16 cellular contexts compared by ENCODE assay signal in genomic region chr12:49088932-49089330, GRCh38. TPM values are rescaled to one million over a fixed set of nuclear protein-coding genes. Genes with fewer than 3 reads are reported as not detected.
DNase-seq lines count a peak whose midpoint lies in the region; ATAC-seq, FAIRE-seq and TF ChIP-seq lines count a peak whose summit lies in the region.
"Had no signal": no experiment of that assay in that cellular context is flagged by ENCODE, and none has a peak within 500 bp of the region (broad histone marks: within the 10 kb centered on the region; RNA-seq: fewer than 3 reads in every experiment).

No MANE protein-coding gene starts in this region.

- H3K9ac ChIP-seq in HepG2 (ENCODE audit: insufficient read depth, low read depth, low read length) = no peak overlapping the region

- H3K79me2 ChIP-seq in HepG2 (ENCODE audit: insufficient read depth, low read length) = no peaks in the 10 kb centered on the region

- H3K9me3 ChIP-seq in HepG2 (ENCODE audit: low read length) = no peaks in the 10 kb centered on the region
- H3K9me3 ChIP-seq: adrenal gland, MG63, right lobe of liver, upper lobe of right lung had no signal

- H3K27me3 ChIP-seq in HepG2 (ENCODE audit: control insufficient read depth in 1 of 2, insufficient read depth in 2 of 2, low read length in 2 of 2) = peaks cover 9 to 59% of the 10 kb centered on the region in 2 experiments; a peak in 4 of 5 replicates

- 65% methylated on average over 6 of the region's 6 CpGs for WGBS in HepG2 (ENCODE audit: low lambda C conversion rate)

- in situ Hi-C loops in HepG2 (cut with HindIII; ENCODE audit: extremely low pct_ligation_motif_present, low pct_unique_long_range_greater_than_20kb) = no loop called here

- H3K4me1 Mint-ChIP-seq in activated CD4-positive, alpha-beta T cell treated with anti-CD3 and anti-CD28 coated beads, Interleukin-2, amount 10 ng/mL, durations not matched to agents 24 days and 14 days = peaks cover 45% of the 10 kb centered on the region
- peaks cover 11% of the 10 kb centered on the region for H3K4me1 Mint-ChIP-seq in activated T-helper 17 cell treated with anti-CD3 and anti-CD28 coated beads, Interleukin-2, amount 50 U/mL, for 72 hours
- peaks cover 50% of the 10 kb centered on the region for H3K4me1 Mint-ChIP-seq in stimulated activated effector memory CD8-positive, alpha-beta T cell treated with anti-CD3 and anti-CD28 coated beads, Interleukin-12 subunit alpha, Interleukin-12 subunit beta, amount 100 ng/mL, for 72 hours

- H3K36me3 Mint-ChIP-seq in activated CD4-positive, alpha-beta T cell treated with anti-CD3 and anti-CD28 coated beads, Interleukin-2, amount 10 ng/mL, durations not matched to agents 24 days and 14 days (ENCODE audit: low read depth) = no peaks in the 10 kb centered on the region
- H3K36me3 Mint-ChIP-seq in activated T-helper 17 cell treated with anti-CD3 and anti-CD28 coated beads, Interleukin-2, amount 50 U/mL, for 72 hours (ENCODE audit: low read depth) = peaks cover 9% of the 10 kb centered on the region
- no peaks in the 10 kb centered on the region for H3K36me3 Mint-ChIP-seq in stimulated activated effector memory CD8-positive, alpha-beta T cell treated with anti-CD3 and anti-CD28 coated beads, Interleukin-12 subunit alpha, Interleukin-12 subunit beta, amount 100 ng/mL, for 72 hours
- H3K36me3 Mint-ChIP-seq: CD8-positive, alpha-beta T cell had no signal

- TF ChIP-seq POLR2A in HepG2 (IDR thresholded peaks at IDR 0.05; ENCODE audit: insufficient read depth in 1 of 2, low read depth in 2 of 2, low read length in 2 of 2) = no peak

- H2AFZ ChIP-seq in HepG2 (ENCODE audit: low read length) = no peak overlapping the region

- no peak overlapping the region for H3K4me2 ChIP-seq in HepG2 (ENCODE audit: low read depth, low read length)

- no peak for FAIRE-seq in HepG2 (lab: Jason Lieb, UNC)
- FAIRE-seq: frontal cortex had no signal

- peaks cover 49% of the 10 kb centered on the region for H3K4me1 ChIP-seq in HepG2 (ENCODE audit: insufficient read depth, low read length)

- POLR2A ChIA-PET in HepG2 (lab: Yijun Ruan, JAX) = interaction anchor here (1.5 to 2.7 kb wide), 3 partner anchors 19 to 42 kb away, joined by 7 to 16 read pairs (median 10); partner anchors contain the start of genes RHEBL1 and TUBA1B

- H3K36me3 ChIP-seq in HepG2 (replicated peaks in 1 of 2; ENCODE audit: control insufficient read depth in 1 of 2, insufficient read depth in 2 of 2, low read length in 2 of 2) = no peaks in the 10 kb centered on the region
- H3K36me3 ChIP-seq: adrenal gland, MG63, right lobe of liver, upper lobe of right lung had no signal

- no peak for ATAC-seq in activated T-helper 17 cell treated with anti-CD3 and anti-CD28 coated beads, Interleukin-2, amount 50 U/mL, for 72 hours (replicated peaks)
- no peak for ATAC-seq in stimulated activated effector memory CD8-positive, alpha-beta T cell treated with anti-CD3 and anti-CD28 coated beads, Interleukin-12 subunit alpha, Interleukin-12 subunit beta, amount 100 ng/mL, for 72 hours
- ATAC-seq in GM18907 (IDR thresholded peaks at IDR 0.05; ENCODE audit: unreplicated experiment) = no peak
- no peak for ATAC-seq in HepG2

- no peaks in the 10 kb centered on the region for H3K9me3 Mint-ChIP-seq in activated CD4-positive, alpha-beta T cell treated with anti-CD3 and anti-CD28 coated beads, Interleukin-2, amount 10 ng/mL, durations not matched to agents 24 days and 14 days
- no peaks in the 10 kb centered on the region for H3K9me3 Mint-ChIP-seq in activated T-helper 17 cell treated with anti-CD3 and anti-CD28 coated beads, Interleukin-2, amount 50 U/mL, for 72 hours
- H3K9me3 Mint-ChIP-seq in stimulated activated effector memory CD8-positive, alpha-beta T cell treated with anti-CD3 and anti-CD28 coated beads, Interleukin-12 subunit alpha, Interleukin-12 subunit beta, amount 100 ng/mL, for 72 hours = no peaks in the 10 kb centered on the region
- H3K9me3 Mint-ChIP-seq: CD8-positive, alpha-beta T cell had no signal

- CTCF ChIA-PET in HepG2 (lab: Yijun Ruan, JAX; ENCODE audit: low intra/inter-chr PET ratio, low total read pairs) = interaction anchor here (1.4 to 3.0 kb wide), 4 partner anchors 10 to 41 kb away, joined by 3 to 30 read pairs (median 7); partner anchors contain the start of gene LMBR1L

- no peak for TF ChIP-seq RAD21 in HepG2 (CRISPR knock-in tag; IDR thresholded peaks at IDR 0.05)

- no peak for TF ChIP-seq CTCF in HepG2 (CRISPR knock-in tag; IDR thresholded peaks at IDR 0.05)

- intact Hi-C loops in activated CD4-positive, alpha-beta T cell treated with anti-CD3 and anti-CD28 coated beads, Interleukin-2, amount 10 ng/mL, durations not matched to agents 24 days and 14 days (cut with micrococcal nuclease) = loop anchor here (1.0 to 2.0 kb wide), 4 partner anchors 22 to 146 kb away; partner anchors contain the start of gene LMBR1L
- intact Hi-C loops in HepG2 (cut with micrococcal nuclease; ENCODE audit: unreplicated experiment) = loop anchor here (1.0 kb wide), 1 partner anchor 32 kb away; no protein-coding TSS in a partner anchor

- H3K27me3 Mint-ChIP-seq in activated CD4-positive, alpha-beta T cell treated with anti-CD3 and anti-CD28 coated beads, Interleukin-2, amount 10 ng/mL, durations not matched to agents 24 days and 14 days = peaks cover 48% of the 10 kb centered on the region
- peaks cover 31% of the 10 kb centered on the region for H3K27me3 Mint-ChIP-seq in activated T-helper 17 cell treated with anti-CD3 and anti-CD28 coated beads, Interleukin-2, amount 50 U/mL, for 72 hours

- DNase-seq in activated CD4-positive, alpha-beta T cell treated with anti-CD3 and anti-CD28 coated beads, Interleukin-2, amount 10 ng/mL, durations not matched to agents 24 days and 14 days = no peak
- DNase-seq in activated CD4-positive, alpha-beta T cell treated with anti-CD3 and anti-CD28 coated beads, Interleukin-2, amount 50 U/mL, for 48 hours = no peak
- no peak for DNase-seq in stimulated activated effector memory CD8-positive, alpha-beta T cell treated with anti-CD3 and anti-CD28 coated beads, Interleukin-12 subunit alpha, Interleukin-12 subunit beta, amount 100 ng/mL, for 72 hours (ENCODE audit: low spot score in 2 of 2)
- no peak for DNase-seq in HepG2 (ENCODE audit: low spot score)

- BruUV-seq in HepG2 (replicated peaks; lab: Mats Ljungman, UMichigan) = no TSS peak

- H3K4me3 ChIP-seq in HepG2 (replicated peaks in 1 of 3; ENCODE audit: insufficient read depth in 1 of 3, low read depth in 2 of 3, low read length in 3 of 3) = no peak overlapping the region
- H3K4me3 ChIP-seq: adrenal gland, lung, upper lobe of right lung had no signal

- H4K20me1 ChIP-seq in HepG2 (ENCODE audit: insufficient read depth, low read length) = no peaks in the 10 kb centered on the region

- TF ChIP-seq EP300 in HepG2 (IDR thresholded peaks at IDR 0.05; ENCODE audit: low read depth in 2 of 2, low read length in 2 of 2) (no peak), HepG2 (CRISPR knock-in tag; IDR thresholded peaks at IDR 0.05; ENCODE audit: borderline replicate concordance) (no peak)

- H3K27ac Mint-ChIP-seq in activated CD4-positive, alpha-beta T cell treated with anti-CD3 and anti-CD28 coated beads, Interleukin-2, amount 10 ng/mL, durations not matched to agents 24 days and 14 days = no peak overlapping the region
- no peak overlapping the region for H3K27ac Mint-ChIP-seq in activated T-helper 17 cell treated with anti-CD3 and anti-CD28 coated beads, Interleukin-2, amount 50 U/mL, for 72 hours
- H3K27ac Mint-ChIP-seq in stimulated activated effector memory CD8-positive, alpha-beta T cell treated with anti-CD3 and anti-CD28 coated beads, Interleukin-12 subunit alpha, Interleukin-12 subunit beta, amount 100 ng/mL, for 72 hours = no peak overlapping the region
- H3K27ac Mint-ChIP-seq: activated CD4-positive, alpha-beta T cell treated with anti-CD3 and anti-CD28 coated beads for 36 hours; CD8-positive, alpha-beta T cell had no signal

- H3K4me3 Mint-ChIP-seq in activated CD4-positive, alpha-beta T cell treated with anti-CD3 and anti-CD28 coated beads, Interleukin-2, amount 10 ng/mL, durations not matched to agents 24 days and 14 days = peak overlapping the region; percentile 39
- H3K4me3 Mint-ChIP-seq in activated T-helper 17 cell treated with anti-CD3 and anti-CD28 coated beads, Interleukin-2, amount 50 U/mL, for 72 hours = peak overlapping the region; percentile 32
- H3K4me3 Mint-ChIP-seq in stimulated activated effector memory CD8-positive, alpha-beta T cell treated with anti-CD3 and anti-CD28 coated beads, Interleukin-12 subunit alpha, Interleukin-12 subunit beta, amount 100 ng/mL, for 72 hours = peak overlapping the region; percentile 41

- H3K27ac ChIP-seq in HepG2 (ENCODE audit: extremely low read length, insufficient read depth, low read length) = no peak overlapping the region
- H3K27ac ChIP-seq: adrenal gland, right lobe of liver, upper lobe of right lung had no signal

RNA-seq across cellular contexts. Expression of gene DHH, which starts 5.7 kb away (rescaled TPM):
- 0.07 and 0.09 TPM in 2 replicates for total RNA-seq in activated CD4-positive, alpha-beta T cell treated with anti-CD3 and anti-CD28 coated beads, Interleukin-2, amount 10 ng/mL, durations not matched to agents 24 days and 14 days
- total RNA-seq in activated T-helper 17 cell treated with anti-CD3 and anti-CD28 coated beads, Interleukin-2, amount 50 U/mL, for 72 hours = under 1 TPM; 0.26 to 0.42 TPM
- not detected in 2 replicates for total RNA-seq in HepG2 (2016; rRNA removed; fragmentation: Illumina TruSeq; extraction: Trizol)
- total RNA-seq in HepG2 (2016; cell fraction: cytosol; rRNA removed; fragmentation: Illumina TruSeq; extraction: Trizol; ENCODE audit: low read depth) = not detected in 2 replicates
- not detected in 2 replicates for total RNA-seq in HepG2 (2016; cell fraction: insoluble cytoplasmic fraction; rRNA removed; fragmentation: Illumina TruSeq; extraction: Trizol)
- total RNA-seq in HepG2 (2016; cell fraction: membrane; rRNA removed; fragmentation: Illumina TruSeq; extraction: Trizol) = not detected in 2 replicates
- not detected in 2 replicates for total RNA-seq in HepG2 (2016; cell fraction: nucleus; rRNA removed; fragmentation: Illumina TruSeq; extraction: Trizol)
- polyA plus RNA-seq in HepG2 (2011; rRNA removed) = not detected in 2 replicates
- not detected in 2 replicates for polyA plus RNA-seq in HepG2 (2011; cell fraction: cytosol; rRNA removed)
- 0.03 and 0.10 TPM in 2 replicates for polyA plus RNA-seq in HepG2 (2011; cell fraction: nucleus; rRNA removed)
- polyA plus RNA-seq in HepG2 (2012) = not detected in 2 replicates
- not detected in 2 replicates for polyA plus RNA-seq in HepG2 (2016; cell fraction: cytosol; fragmentation: Illumina TruSeq; extraction: Trizol; ENCODE audit: low read depth)
- polyA plus RNA-seq in HepG2 (2016; cell fraction: insoluble cytoplasmic fraction; fragmentation: Illumina TruSeq; extraction: Trizol; ENCODE audit: low read depth) = not detected in 2 replicates
- polyA plus RNA-seq in HepG2 (2016; cell fraction: membrane; fragmentation: Illumina TruSeq; extraction: Trizol; ENCODE audit: low read depth) = not detected in 2 replicates
- polyA plus RNA-seq in HepG2 (2016; cell fraction: nucleus; fragmentation: Illumina TruSeq; extraction: Trizol; ENCODE audit: insufficient read depth, low read depth) = not detected in 2 replicates
- polyA minus RNA-seq in HepG2 (2011; rRNA and poly(A)+ RNA removed; ENCODE audit: low replicate concordance) = 0.07 TPM in 1 of 2 replicates, not detected in the other
- polyA minus RNA-seq in HepG2 (2011; cell fraction: cytosol; rRNA and poly(A)+ RNA removed) = not detected in 2 replicates
- polyA minus RNA-seq in HepG2 (2011; cell fraction: nucleus; rRNA and poly(A)+ RNA removed) = 0.12 TPM in 1 of 2 replicates, not detected in the other
- total RNA-seq: activated CD4-positive, alpha-beta T cell treated with anti-CD3 and anti-CD28 coated beads for 36 hours; RPMI7951; T-helper 1 cell treated with Interleukin-12 subunit alpha and Interleukin-12 subunit beta and Interleukin-4 antibody, amounts not matched to agents 30 ng/mL and 1 ng/mL, for 36 hours had no signal

RNA-seq across cellular contexts. Expression of gene RHEBL1, which starts 19.2 kb away (rescaled TPM):
- total RNA-seq in activated CD4-positive, alpha-beta T cell treated with anti-CD3 and anti-CD28 coated beads, Interleukin-2, amount 10 ng/mL, durations not matched to agents 24 days and 14 days = 10.9 and 11.8 TPM in 2 replicates
- 10 to 100 TPM; 12.2 to 19.3 TPM for total RNA-seq in activated T-helper 17 cell treated with anti-CD3 and anti-CD28 coated beads, Interleukin-2, amount 50 U/mL, for 72 hours
- total RNA-seq in HepG2 (2016; rRNA removed; fragmentation: Illumina TruSeq; extraction: Trizol) = 1.4 and 1.6 TPM in 2 replicates
- total RNA-seq in HepG2 (2016; cell fraction: cytosol; rRNA removed; fragmentation: Illumina TruSeq; extraction: Trizol; ENCODE audit: low read depth) = 0.71 and 0.79 TPM in 2 replicates
- total RNA-seq in HepG2 (2016; cell fraction: insoluble cytoplasmic fraction; rRNA removed; fragmentation: Illumina TruSeq; extraction: Trizol) = 1.5 and 1.9 TPM in 2 replicates
- total RNA-seq in HepG2 (2016; cell fraction: membrane; rRNA removed; fragmentation: Illumina TruSeq; extraction: Trizol) = 0.62 and 1.0 TPM in 2 replicates
- total RNA-seq in HepG2 (2016; cell fraction: nucleus; rRNA removed; fragmentation: Illumina TruSeq; extraction: Trizol) = 0.75 and 1.0 TPM in 2 replicates
- polyA plus RNA-seq in HepG2 (2011; rRNA removed) = 2.5 and 2.9 TPM in 2 replicates
- 2.7 and 2.8 TPM in 2 replicates for polyA plus RNA-seq in HepG2 (2011; cell fraction: cytosol; rRNA removed)
- 2.0 and 2.7 TPM in 2 replicates for polyA plus RNA-seq in HepG2 (2011; cell fraction: nucleus; rRNA removed)
- 2.3 and 3.2 TPM in 2 replicates for polyA plus RNA-seq in HepG2 (2012)
- 0.21 and 0.42 TPM in 2 replicates for polyA plus RNA-seq in HepG2 (2016; cell fraction: cytosol; fragmentation: Illumina TruSeq; extraction: Trizol; ENCODE audit: low read depth)
- polyA plus RNA-seq in HepG2 (2016; cell fraction: insoluble cytoplasmic fraction; fragmentation: Illumina TruSeq; extraction: Trizol; ENCODE audit: low read depth) = 1.2 and 1.3 TPM in 2 replicates
- polyA plus RNA-seq in HepG2 (2016; cell fraction: membrane; fragmentation: Illumina TruSeq; extraction: Trizol; ENCODE audit: low read depth) = 0.52 and 0.79 TPM in 2 replicates
- polyA plus RNA-seq in HepG2 (2016; cell fraction: nucleus; fragmentation: Illumina TruSeq; extraction: Trizol; ENCODE audit: insufficient read depth, low read depth) = 1.3 and 1.8 TPM in 2 replicates
- 4.3 TPM in 2 replicates for polyA minus RNA-seq in HepG2 (2011; rRNA and poly(A)+ RNA removed; ENCODE audit: low replicate concordance)
- 0.88 and 0.89 TPM in 2 replicates for polyA minus RNA-seq in HepG2 (2011; cell fraction: cytosol; rRNA and poly(A)+ RNA removed)
- polyA minus RNA-seq in HepG2 (2011; cell fraction: nucleus; rRNA and poly(A)+ RNA removed) = 0.62 and 0.90 TPM in 2 replicates

RNA-seq across cellular contexts. Expression of gene LMBR1L, which starts 21.7 kb away (rescaled TPM):
- total RNA-seq in activated CD4-positive, alpha-beta T cell treated with anti-CD3 and anti-CD28 coated beads, Interleukin-2, amount 10 ng/mL, durations not matched to agents 24 days and 14 days = 39.9 and 43.7 TPM in 2 replicates
- 100 to 1,000 TPM in 1 of 2 donors, 10 to 100 TPM in 1; 56.8 to 105 TPM for total RNA-seq in activated T-helper 17 cell treated with anti-CD3 and anti-CD28 coated beads, Interleukin-2, amount 50 U/mL, for 72 hours
- total RNA-seq in HepG2 (2016; rRNA removed; fragmentation: Illumina TruSeq; extraction: Trizol) = 7.3 and 12.2 TPM in 2 replicates
- 9.1 and 9.7 TPM in 2 replicates for total RNA-seq in HepG2 (2016; cell fraction: cytosol; rRNA removed; fragmentation: Illumina TruSeq; extraction: Trizol; ENCODE audit: low read depth)
- 5.5 and 14.0 TPM in 2 replicates for total RNA-seq in HepG2 (2016; cell fraction: insoluble cytoplasmic fraction; rRNA removed; fragmentation: Illumina TruSeq; extraction: Trizol)
- 8.8 and 9.7 TPM in 2 replicates for total RNA-seq in HepG2 (2016; cell fraction: membrane; rRNA removed; fragmentation: Illumina TruSeq; extraction: Trizol)
- total RNA-seq in HepG2 (2016; cell fraction: nucleus; rRNA removed; fragmentation: Illumina TruSeq; extraction: Trizol) = 21.8 and 27.5 TPM in 2 replicates
- 65.9 and 79.6 TPM in 2 replicates for polyA plus RNA-seq in HepG2 (2011; rRNA removed)
- polyA plus RNA-seq in HepG2 (2011; cell fraction: cytosol; rRNA removed) = 25.4 and 26.4 TPM in 2 replicates
- polyA plus RNA-seq in HepG2 (2011; cell fraction: nucleus; rRNA removed) = 362 and 407 TPM in 2 replicates
- polyA plus RNA-seq in HepG2 (2012) = 51.5 and 57.5 TPM in 2 replicates
- 2.1 and 2.4 TPM in 2 replicates for polyA plus RNA-seq in HepG2 (2016; cell fraction: cytosol; fragmentation: Illumina TruSeq; extraction: Trizol; ENCODE audit: low read depth)
- polyA plus RNA-seq in HepG2 (2016; cell fraction: insoluble cytoplasmic fraction; fragmentation: Illumina TruSeq; extraction: Trizol; ENCODE audit: low read depth) = 4.7 TPM in 2 replicates
- 5.1 and 8.4 TPM in 2 replicates for polyA plus RNA-seq in HepG2 (2016; cell fraction: membrane; fragmentation: Illumina TruSeq; extraction: Trizol; ENCODE audit: low read depth)
- 41.9 and 51.4 TPM in 2 replicates for polyA plus RNA-seq in HepG2 (2016; cell fraction: nucleus; fragmentation: Illumina TruSeq; extraction: Trizol; ENCODE audit: insufficient read depth, low read depth)
- polyA minus RNA-seq in HepG2 (2011; rRNA and poly(A)+ RNA removed; ENCODE audit: low replicate concordance) = 29.1 and 80.1 TPM in 2 replicates
- polyA minus RNA-seq in HepG2 (2011; cell fraction: cytosol; rRNA and poly(A)+ RNA removed) = 14.6 and 15.4 TPM in 2 replicates
- 87.2 and 109 TPM in 2 replicates for polyA minus RNA-seq in HepG2 (2011; cell fraction: nucleus; rRNA and poly(A)+ RNA removed)

RNA-seq across cellular contexts. Expression of gene KMT2D, which starts 28.3 kb away (rescaled TPM):
- 101 TPM in 2 replicates for total RNA-seq in activated CD4-positive, alpha-beta T cell treated with anti-CD3 and anti-CD28 coated beads, Interleukin-2, amount 10 ng/mL, durations not matched to agents 24 days and 14 days
- 10 to 100 TPM; 66.8 to 78.6 TPM for total RNA-seq in activated T-helper 17 cell treated with anti-CD3 and anti-CD28 coated beads, Interleukin-2, amount 50 U/mL, for 72 hours
- 10.4 and 25.7 TPM in 2 replicates for total RNA-seq in HepG2 (2016; rRNA removed; fragmentation: Illumina TruSeq; extraction: Trizol)
- 3.8 and 5.1 TPM in 2 replicates for total RNA-seq in HepG2 (2016; cell fraction: cytosol; rRNA removed; fragmentation: Illumina TruSeq; extraction: Trizol; ENCODE audit: low read depth)
- total RNA-seq in HepG2 (2016; cell fraction: insoluble cytoplasmic fraction; rRNA removed; fragmentation: Illumina TruSeq; extraction: Trizol) = 9.4 and 20.2 TPM in 2 replicates
- total RNA-seq in HepG2 (2016; cell fraction: membrane; rRNA removed; fragmentation: Illumina TruSeq; extraction: Trizol) = 7.5 and 9.1 TPM in 2 replicates
- total RNA-seq in HepG2 (2016; cell fraction: nucleus; rRNA removed; fragmentation: Illumina TruSeq; extraction: Trizol) = 25.5 and 28.3 TPM in 2 replicates
- 8.1 and 8.2 TPM in 2 replicates for polyA plus RNA-seq in HepG2 (2011; rRNA removed)
- polyA plus RNA-seq in HepG2 (2011; cell fraction: cytosol; rRNA removed) = 5.0 and 6.5 TPM in 2 replicates
- 41.1 and 48.4 TPM in 2 replicates for polyA plus RNA-seq in HepG2 (2011; cell fraction: nucleus; rRNA removed)
- 20.0 and 20.6 TPM in 2 replicates for polyA plus RNA-seq in HepG2 (2012)
- polyA plus RNA-seq in HepG2 (2016; cell fraction: cytosol; fragmentation: Illumina TruSeq; extraction: Trizol; ENCODE audit: low read depth) = 0.52 and 0.66 TPM in 2 replicates
- 18.4 and 23.1 TPM in 2 replicates for polyA plus RNA-seq in HepG2 (2016; cell fraction: insoluble cytoplasmic fraction; fragmentation: Illumina TruSeq; extraction: Trizol; ENCODE audit: low read depth)
- polyA plus RNA-seq in HepG2 (2016; cell fraction: membrane; fragmentation: Illumina TruSeq; extraction: Trizol; ENCODE audit: low read depth) = 1.3 and 2.4 TPM in 2 replicates
- polyA plus RNA-seq in HepG2 (2016; cell fraction: nucleus; fragmentation: Illumina TruSeq; extraction: Trizol; ENCODE audit: insufficient read depth, low read depth) = 78.2 and 102 TPM in 2 replicates
- polyA minus RNA-seq in HepG2 (2011; rRNA and poly(A)+ RNA removed; ENCODE audit: low replicate concordance) = 12.2 and 28.0 TPM in 2 replicates
- 19.4 and 23.5 TPM in 2 replicates for polyA minus RNA-seq in HepG2 (2011; cell fraction: cytosol; rRNA and poly(A)+ RNA removed)
- polyA minus RNA-seq in HepG2 (2011; cell fraction: nucleus; rRNA and poly(A)+ RNA removed) = 32.2 and 33.3 TPM in 2 replicates

RNA-seq across cellular contexts. Expression of gene TUBA1B, which starts 42.3 kb away (rescaled TPM):
- total RNA-seq in activated CD4-positive, alpha-beta T cell treated with anti-CD3 and anti-CD28 coated beads, Interleukin-2, amount 10 ng/mL, durations not matched to agents 24 days and 14 days = 1,679 and 1,696 TPM in 2 replicates
- 1,000 to 10,000 TPM; 1,357 to 2,653 TPM for total RNA-seq in activated T-helper 17 cell treated with anti-CD3 and anti-CD28 coated beads, Interleukin-2, amount 50 U/mL, for 72 hours
- total RNA-seq in HepG2 (2016; rRNA removed; fragmentation: Illumina TruSeq; extraction: Trizol) = 1,275 and 1,742 TPM in 2 replicates
- total RNA-seq in HepG2 (2016; cell fraction: cytosol; rRNA removed; fragmentation: Illumina TruSeq; extraction: Trizol; ENCODE audit: low read depth) = 206 and 211 TPM in 2 replicates
- 1,254 and 1,746 TPM in 2 replicates for total RNA-seq in HepG2 (2016; cell fraction: insoluble cytoplasmic fraction; rRNA removed; fragmentation: Illumina TruSeq; extraction: Trizol)
- total RNA-seq in HepG2 (2016; cell fraction: membrane; rRNA removed; fragmentation: Illumina TruSeq; extraction: Trizol) = 303 and 313 TPM in 2 replicates
- total RNA-seq in HepG2 (2016; cell fraction: nucleus; rRNA removed; fragmentation: Illumina TruSeq; extraction: Trizol) = 412 and 422 TPM in 2 replicates
- 1,008 and 1,353 TPM in 2 replicates for polyA plus RNA-seq in HepG2 (2011; rRNA removed)
- 1,199 and 1,413 TPM in 2 replicates for polyA plus RNA-seq in HepG2 (2011; cell fraction: cytosol; rRNA removed)
- 271 and 295 TPM in 2 replicates for polyA plus RNA-seq in HepG2 (2011; cell fraction: nucleus; rRNA removed)
- polyA plus RNA-seq in HepG2 (2012) = 414 and 527 TPM in 2 replicates
- 236 and 258 TPM in 2 replicates for polyA plus RNA-seq in HepG2 (2016; cell fraction: cytosol; fragmentation: Illumina TruSeq; extraction: Trizol; ENCODE audit: low read depth)
- 2,014 and 2,064 TPM in 2 replicates for polyA plus RNA-seq in HepG2 (2016; cell fraction: insoluble cytoplasmic fraction; fragmentation: Illumina TruSeq; extraction: Trizol; ENCODE audit: low read depth)
- 268 and 293 TPM in 2 replicates for polyA plus RNA-seq in HepG2 (2016; cell fraction: membrane; fragmentation: Illumina TruSeq; extraction: Trizol; ENCODE audit: low read depth)
- 567 and 603 TPM in 2 replicates for polyA plus RNA-seq in HepG2 (2016; cell fraction: nucleus; fragmentation: Illumina TruSeq; extraction: Trizol; ENCODE audit: insufficient read depth, low read depth)
- polyA minus RNA-seq in HepG2 (2011; rRNA and poly(A)+ RNA removed; ENCODE audit: low replicate concordance) = 2,124 and 7,641 TPM in 2 replicates
- 381 and 450 TPM in 2 replicates for polyA minus RNA-seq in HepG2 (2011; cell fraction: cytosol; rRNA and poly(A)+ RNA removed)
- polyA minus RNA-seq in HepG2 (2011; cell fraction: nucleus; rRNA and poly(A)+ RNA removed) = 183 and 194 TPM in 2 replicates
